Comparison of ENCODE assay signal across 24 cellular contexts in the genomic region with DNA sequence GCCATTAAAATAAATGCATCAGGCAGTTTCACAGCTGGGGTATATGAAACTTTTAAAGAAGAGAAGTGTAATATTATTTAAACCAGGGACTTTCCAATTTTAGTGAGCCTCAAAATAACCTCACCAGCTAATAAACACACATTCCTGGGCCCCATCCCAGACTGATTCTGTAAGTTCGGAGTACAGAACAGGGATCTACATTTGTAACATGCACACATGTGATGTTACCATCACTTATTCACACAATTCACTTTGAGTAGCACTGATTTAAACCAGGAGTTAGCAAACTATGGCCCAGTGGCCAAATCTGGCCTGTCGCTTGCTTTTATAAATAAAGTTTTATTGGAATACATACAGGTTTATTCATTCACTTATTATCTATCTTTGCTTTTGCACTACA.
DNase-seq lines count a peak whose midpoint lies in the region; ATAC-seq and TF ChIP-seq lines count a peak whose summit lies in the region.
"Had no signal": no experiment of that assay in that cellular context is flagged by ENCODE, and none has a peak within 500 bp of the region (broad histone marks: within the 10 kb centered on the region; RNA-seq: fewer than 3 reads in every experiment).

No MANE protein-coding gene starts in this region.

- no peaks in the 10 kb centered on the region for H3K9me3 Mint-ChIP-seq in activated B cell treated with CpG ODN at 0.5 μM for 24 hours
- H3K9me3 Mint-ChIP-seq: activated CD4-positive, alpha-beta T cell treated with anti-CD3 and anti-CD28 coated beads, Interleukin-2, amount 10 ng/mL, durations not matched to agents 24 days and 14 days; activated naive CD8-positive, alpha-beta T cell treated with anti-CD3 and anti-CD28 coated beads for 36 hours; activated T-cell treated with anti-CD3 and anti-CD28 coated beads, Interleukin-2, amount 50 U/mL, for 24 hours; mesothelial cell of epicardium; naive thymus-derived CD4-positive, alpha-beta T cell; T-cell had no signal

- no peak for DNase-seq in activated B cell treated with CpG ODN at 0.5 μM for 24 hours
- no peak for DNase-seq in brain microvascular endothelial cell
- DNase-seq in HAP-1 (ENCODE audit: low spot score in 2 of 2) = no peak
- DNase-seq: activated CD4-positive, alpha-beta T cell treated with anti-CD3 and anti-CD28 coated beads, Interleukin-2, amount 10 ng/mL, durations not matched to agents 24 days and 14 days; activated effector memory CD4-positive, alpha-beta T cell treated with anti-CD3 and anti-CD28 coated beads, Interleukin-2, amount 50 U/mL, for 16 hours; activated naive CD8-positive, alpha-beta T cell treated with anti-CD3 and anti-CD28 coated beads for 36 hours; activated T-cell treated with anti-CD3 and anti-CD28 coated beads, Interleukin-2, amount 50 U/mL, for 24 hours; anterior cingulate cortex; Kasumi-1; MV-4-11; naive thymus-derived CD4-positive, alpha-beta T cell; NCI-H1436 treated with DMSO at 0.1 percent for 48 hours; nucleus accumbens; right lobe of liver; T-cell had no signal

- H3K27ac Mint-ChIP-seq in activated B cell treated with CpG ODN at 0.5 μM for 24 hours = peak overlapping the region; percentile 90
- H3K27ac Mint-ChIP-seq: activated CD4-positive, alpha-beta T cell treated with anti-CD3 and anti-CD28 coated beads, Interleukin-2, amount 10 ng/mL, durations not matched to agents 24 days and 14 days; activated naive CD8-positive, alpha-beta T cell treated with anti-CD3 and anti-CD28 coated beads for 36 hours; activated T-cell treated with anti-CD3 and anti-CD28 coated beads, Interleukin-2, amount 50 U/mL, for 24 hours; mesothelial cell of epicardium; naive thymus-derived CD4-positive, alpha-beta T cell; T-cell had no signal

- ATAC-seq in GM19035 (IDR thresholded peaks at IDR 0.05; ENCODE audit: unreplicated experiment) (peak; percentile 33), HG03139 (IDR thresholded peaks at IDR 0.05; ENCODE audit: unreplicated experiment) (peak; percentile 16), activated B cell treated with CpG ODN at 0.5 μM for 24 hours (ENCODE audit: low read depth) (peak; percentile 28), HG03442 (IDR thresholded peaks at IDR 0.05; ENCODE audit: unreplicated experiment) (no peak), HG03175 (IDR thresholded peaks at IDR 0.05; ENCODE audit: unreplicated experiment) (no peak)
- ATAC-seq: naive thymus-derived CD4-positive, alpha-beta T cell; right lobe of liver; T-cell had no signal

- H3K27me3 Mint-ChIP-seq in activated B cell treated with CpG ODN at 0.5 μM for 24 hours = no peaks in the 10 kb centered on the region
- H3K27me3 Mint-ChIP-seq: activated T-cell treated with anti-CD3 and anti-CD28 coated beads, Interleukin-2, amount 50 U/mL, for 24 hours had no signal

- H3K4me3 Mint-ChIP-seq in activated B cell treated with CpG ODN at 0.5 μM for 24 hours = peak overlapping the region; percentile 58
- H3K4me3 Mint-ChIP-seq: activated CD4-positive, alpha-beta T cell treated with anti-CD3 and anti-CD28 coated beads, Interleukin-2, amount 10 ng/mL, durations not matched to agents 24 days and 14 days; activated naive CD8-positive, alpha-beta T cell treated with anti-CD3 and anti-CD28 coated beads for 36 hours; activated T-cell treated with anti-CD3 and anti-CD28 coated beads, Interleukin-2, amount 50 U/mL, for 24 hours; mesothelial cell of epicardium; naive thymus-derived CD4-positive, alpha-beta T cell; T-cell had no signal

- H3K27ac ChIP-seq in brain microvascular endothelial cell = no peak overlapping the region
- H3K27ac ChIP-seq: BLaER1, prostate gland, right lobe of liver, RWPE1, tibial nerve had no signal

- no peaks in the 10 kb centered on the region for H3K9me3 ChIP-seq in HAP-1
- H3K9me3 ChIP-seq: BLaER1, prostate gland, right lobe of liver, tibial nerve had no signal

- TF ChIP-seq CTCF in activated B cell treated with CpG ODN at 0.5 μM for 24 hours (IDR thresholded peaks at IDR 0.05) (no peak), brain microvascular endothelial cell (IDR thresholded peaks at IDR 0.05; ENCODE audit: low read depth, low read length, missing control alignments) (no peak)

- in situ Hi-C loops in brain microvascular endothelial cell (cut with HindIII; ENCODE audit: low pct_ligation_motif_present, low sequenced_read_pairs) = no loop called here
- in situ Hi-C loops in HAP-1 (cut with MboI; ENCODE audit: low sequenced_read_pairs) = no loop called here

- intact Hi-C loops in activated B cell treated with CpG ODN at 0.5 μM for 24 hours (cut with micrococcal nuclease) = loop anchor here (1.0 kb wide), 1 partner anchor 189 kb away; no protein-coding TSS in a partner anchor

- CTCF ChIA-PET in activated B cell treated with CpG ODN at 0.5 μM for 24 hours (lab: Charles Lee) = interaction anchor here (1.8 kb wide), 1 partner anchor 35 kb away, joined by 5 read pairs; no protein-coding TSS in a partner anchor

- H3K36me3 ChIP-seq in brain microvascular endothelial cell (replicated peaks) (no peaks in the 10 kb centered on the region), HAP-1 (replicated peaks) (no peaks in the 10 kb centered on the region)
- H3K36me3 ChIP-seq: BLaER1, prostate gland, right lobe of liver, tibial nerve had no signal

- no peaks in the 10 kb centered on the region for H3K4me1 ChIP-seq in HAP-1
- H3K4me1 ChIP-seq: prostate gland, right lobe of liver, tibial nerve had no signal

- H3K4me3 ChIP-seq in brain microvascular endothelial cell (ENCODE audit: low read depth, low read length) = no peak overlapping the region
- H3K4me3 ChIP-seq in HAP-1 = no peak overlapping the region
- H3K4me3 ChIP-seq: BLaER1, prostate gland, right lobe of liver, tibial nerve had no signal

- no peaks in the 10 kb centered on the region for H3K36me3 Mint-ChIP-seq in activated B cell treated with CpG ODN at 0.5 μM for 24 hours (ENCODE audit: low read depth)
- H3K36me3 Mint-ChIP-seq: activated naive CD8-positive, alpha-beta T cell treated with anti-CD3 and anti-CD28 coated beads for 36 hours; mesothelial cell of epicardium; naive thymus-derived CD4-positive, alpha-beta T cell; T-cell had no signal

- H3K4me1 Mint-ChIP-seq in activated B cell treated with CpG ODN at 0.5 μM for 24 hours = peaks cover 52% of the 10 kb centered on the region
- H3K4me1 Mint-ChIP-seq: activated CD4-positive, alpha-beta T cell treated with anti-CD3 and anti-CD28 coated beads, Interleukin-2, amount 10 ng/mL, durations not matched to agents 24 days and 14 days; activated naive CD8-positive, alpha-beta T cell treated with anti-CD3 and anti-CD28 coated beads for 36 hours; naive thymus-derived CD4-positive, alpha-beta T cell had no signal

- POLR2A ChIA-PET in activated B cell treated with CpG ODN at 0.5 μM for 24 hours (lab: Charles Lee) = interaction anchor here (0.6 to 1.5 kb wide), 3 partner anchors 65 to 326 kb away, joined by 3 to 10 read pairs (median 4); no protein-coding TSS in a partner anchor

- H3K27me3 ChIP-seq in brain microvascular endothelial cell (replicated peaks) = no peaks in the 10 kb centered on the region
- no peaks in the 10 kb centered on the region for H3K27me3 ChIP-seq in HAP-1 (ENCODE audit: low read depth)
- H3K27me3 ChIP-seq: BLaER1, right lobe of liver, tibial nerve had no signal

Comparison
In these comparisons a context has a peak if more than half of its experiments do, and no peak if none do; other contexts are left out.
1. ATAC-seq: peak in GM19035 (single experiment), HG03139 (single experiment) and activated B cell treated with CpG ODN at 0.5 μM for 24 hours (single experiment); none in HG03442 (single experiment) and HG03175 (single experiment).